ENCODE assay signal across 9 cellular contexts in genomic region chr7:38120076-38120475, GRCh38.
"Had no signal": no experiment of that assay in that cellular context is flagged by ENCODE, and none has a peak within 500 bp of the region (broad histone marks: within the 10 kb centered on the region; RNA-seq: fewer than 3 reads in every experiment).

No MANE protein-coding gene starts in this region.

- ATAC-seq: GM23338, HepG2 had no signal

- H3K4me3 ChIP-seq: GM23338 had no signal

- H3K27ac ChIP-seq: HL-60 had no signal

- H3K4me2 ChIP-seq: GM23338 had no signal

- DNase-seq: H9, HCEC 1CT, HFFc6, KG1 had no signal

- FAIRE-seq: H1, H54, HepG2 had no signal
